In genomic region chr4:53920116-53920515, GRCh38 we compare ENCODE assay signal across 17 cellular contexts.
A peak's percentile ranks its signal among the peaks of the same experiment; 100 is the strongest.
DNase-seq lines count a peak whose midpoint lies in the region; ATAC-seq and TF ChIP-seq lines count a peak whose summit lies in the region.
"Had no signal": no experiment of that assay in that cellular context is flagged by ENCODE, and none has a peak within 500 bp of the region (broad histone marks: within the 10 kb centered on the region; RNA-seq: fewer than 3 reads in every experiment).

No MANE protein-coding gene starts in this region.

- no peak overlapping the region for H3K27ac ChIP-seq in IMR-90 (ENCODE audit: insufficient read depth, low read length)
- H3K27ac ChIP-seq in endodermal cell (ENCODE audit: low read depth, low read length) = no peak overlapping the region
- H3K27ac ChIP-seq in mesenchymal stem cell (ENCODE audit: low read length, poor library complexity, severe bottlenecking) = no peak overlapping the region
- H3K27ac ChIP-seq: brain microvascular endothelial cell had no signal

- peaks cover 32% of the 10 kb centered on the region for H3K4me1 Mint-ChIP-seq in endodermal cell
- H3K4me1 Mint-ChIP-seq: CD4-positive, CD25-positive, alpha-beta regulatory T cell had no signal

- peak overlapping the region; percentile 1 to 2 for H2BK12ac ChIP-seq in mesenchymal stem cell (ENCODE audit: low read length in 2 of 2)

- H2BK15ac ChIP-seq in IMR-90 (ENCODE audit: low read depth, low read length) = no peak overlapping the region
- H2BK15ac ChIP-seq in mesenchymal stem cell (ENCODE audit: low read depth, poor library complexity, severe bottlenecking) = no peak overlapping the region

- H4K5ac ChIP-seq in IMR-90 (ENCODE audit: low read depth, low read length) = no peak overlapping the region

- no TSS peak for BruUV-seq in IMR-90 (replicated peaks; lab: Mats Ljungman, UMichigan)

- H3K4me2 ChIP-seq in IMR-90 (ENCODE audit: low read depth, low read length) (no peak overlapping the region), mesenchymal stem cell (ENCODE audit: low read length, poor library complexity, severe bottlenecking) (no peak overlapping the region)

- H3K27ac Mint-ChIP-seq in endodermal cell = no peak overlapping the region
- H3K27ac Mint-ChIP-seq: activated naive CD8-positive, alpha-beta T cell; CD4-positive, CD25-positive, alpha-beta regulatory T cell had no signal

- H3K27me3 ChIP-seq in IMR-90 (ENCODE audit: control insufficient read depth, insufficient read depth, low read length) = no peaks in the 10 kb centered on the region
- no peaks in the 10 kb centered on the region for H3K27me3 ChIP-seq in endodermal cell (ENCODE audit: control insufficient read depth, insufficient read depth, low read length, poor library complexity, severe bottlenecking)
- peaks cover 0 to 6% of the 10 kb centered on the region in 2 experiments for H3K27me3 ChIP-seq in mesenchymal stem cell (ENCODE audit: control insufficient read depth in 1 of 2, insufficient read depth in 1 of 2, low read length in 2 of 2)
- H3K27me3 ChIP-seq: brain microvascular endothelial cell had no signal

- no peak overlapping the region for H3K4me3 Mint-ChIP-seq in endodermal cell
- H3K4me3 Mint-ChIP-seq: activated naive CD8-positive, alpha-beta T cell; CD4-positive, CD25-positive, alpha-beta regulatory T cell; nephron progenitor cell had no signal

- peaks cover 0 to 3% of the 10 kb centered on the region in 2 experiments; a peak in 1 of 4 replicates for H3K79me1 ChIP-seq in IMR-90 (ENCODE audit: low read depth in 1 of 2, low read length in 2 of 2)
- H3K79me1 ChIP-seq in mesenchymal stem cell (replicated peaks; ENCODE audit: low read length, poor library complexity, severe bottlenecking) = no peaks in the 10 kb centered on the region

- H2BK5ac ChIP-seq in IMR-90 (ENCODE audit: low read depth, low read length, poor library complexity, severe bottlenecking) = no peak overlapping the region
- no peak overlapping the region for H2BK5ac ChIP-seq in mesenchymal stem cell (ENCODE audit: low read depth, low read length, poor library complexity, severe bottlenecking)

- no CpG with 5 or more reads among the region's 4 CpGs for WGBS in IMR-90 (ENCODE audit: extremely low coverage in 2 of 2, insufficient read length in 1 of 2), 2 experiments
- WGBS in endodermal cell (ENCODE audit: insufficient coverage in 1 of 2, insufficient read length in 1 of 2), 2 experiments = 35 to 40% methylated on average over 3 to 4 of the region's 4 CpGs
- 54% methylated on average over 3 of the region's 4 CpGs for WGBS in mesenchymal stem cell

- CTCF ChIA-PET in IMR-90 (lab: Yijun Ruan, JAX) = interaction anchor here (0.8 to 1.8 kb wide), 2 partner anchors 11 to 314 kb away, joined by 3 to 7 read pairs; no protein-coding TSS in a partner anchor

- intact Hi-C loops in IMR-90 (cut with micrococcal nuclease) = no loop called here

- no peaks in the 10 kb centered on the region for H4K20me1 ChIP-seq in IMR-90 (ENCODE audit: insufficient read depth, low read length)

- DNase-seq in CD1c-positive myeloid dendritic cell (ENCODE audit: extremely low spot score) = peak; percentile 58
- no peak for DNase-seq in IMR-90
- DNase-seq in endodermal cell = peak; percentile 72
- no peak for DNase-seq in mesenchymal stem cell
- no peak for DNase-seq in T-helper 2 cell
- DNase-seq in stimulated activated CD4-positive, alpha-beta T cell treated with anti-CD3 and anti-CD28 coated beads, Interleukin-15, amount 100 ng/mL, for 24 hours = no peak
- DNase-seq: brain microvascular endothelial cell; CD4-positive, CD25-positive, alpha-beta regulatory T cell; NCI-H2081; nephron progenitor cell; stimulated activated CD4-positive, alpha-beta T cell treated with anti-CD3 and anti-CD28 coated beads, Interleukin-1b, Interleukin-23, amount 100 ng/mL, for 48 hours; T-helper 1 cell had no signal

- H3K56ac ChIP-seq in IMR-90 (ENCODE audit: extremely low read depth, insufficient read depth, low read length) = no peak overlapping the region

- H4K91ac ChIP-seq in IMR-90 (ENCODE audit: insufficient read depth, low read depth, low read length) (no peak overlapping the region; the same call in 1 of the 2 replicates), mesenchymal stem cell (ENCODE audit: low read length) (peak overlapping the region; percentile 44)

- H3K14ac ChIP-seq in IMR-90 (replicated peaks; ENCODE audit: low read depth, low read length) (peak overlapping the region; percentile 52; the same call in 1 of the 2 replicates), mesenchymal stem cell (ENCODE audit: low read length in 2 of 2) (no peak overlapping the region)

- 0 out of 2 replicates have a peak overlapping the region, but pooled peaks have one; percentile 1 for H3K18ac ChIP-seq in IMR-90 (ENCODE audit: low read depth, low read length)
- H3K18ac ChIP-seq in mesenchymal stem cell (ENCODE audit: low read depth in 1 of 2, low read length in 2 of 2) = peak overlapping the region in 1 of 2 experiments; percentile 5

- peak overlapping the region; percentile 49 for H2AK9ac ChIP-seq in IMR-90 (replicated peaks; ENCODE audit: low read depth, low read length, poor library complexity)

- ATAC-seq in IMR-90 (ENCODE audit: low read depth) (peak; percentile 34; the same call in 1 of the 2 replicates), GM19023 (IDR thresholded peaks at IDR 0.05; ENCODE audit: unreplicated experiment) (no peak), HG03175 (IDR thresholded peaks at IDR 0.05; ENCODE audit: unreplicated experiment) (no peak)
- ATAC-seq: activated CD4-positive, CD25-positive, alpha-beta regulatory T cell treated with anti-CD3 and anti-CD28 coated beads, Interleukin-2, amount 50 U/mL, for 24 hours had no signal

- in situ Hi-C loops in IMR-90 (cut with MboI; ENCODE audit: low sequenced_read_pairs) = loop anchor here (25.0 kb wide), 1 partner anchor 733 kb away; no protein-coding TSS in a partner anchor

- H3K36me3 ChIP-seq in IMR-90 (ENCODE audit: control insufficient read depth, insufficient read depth, low read length) = no peaks in the 10 kb centered on the region
- no peaks in the 10 kb centered on the region for H3K36me3 ChIP-seq in endodermal cell (ENCODE audit: control insufficient read depth, insufficient read depth, low read length)
- no peaks in the 10 kb centered on the region for H3K36me3 ChIP-seq in mesenchymal stem cell (ENCODE audit: control insufficient read depth in 1 of 2, insufficient read depth in 2 of 2, low read depth in 1 of 2, low read length in 2 of 2)
- H3K36me3 ChIP-seq: brain microvascular endothelial cell, HAP-1 had no signal

- no peak for TF ChIP-seq RAD21 in IMR-90 (IDR thresholded peaks at IDR 0.05; ENCODE audit: low read length)

- H2BK120ac ChIP-seq in IMR-90 (ENCODE audit: low read depth, low read length) (peak overlapping the region; percentile 45), mesenchymal stem cell (ENCODE audit: low read depth, low read length) (peak overlapping the region; percentile 21)

- no peaks in the 10 kb centered on the region for H3K36me3 Mint-ChIP-seq in endodermal cell (ENCODE audit: low read depth)
- H3K36me3 Mint-ChIP-seq: activated naive CD8-positive, alpha-beta T cell; CD4-positive, CD25-positive, alpha-beta regulatory T cell had no signal

- H3K23ac ChIP-seq in IMR-90 (ENCODE audit: low read depth, low read length) (no peak overlapping the region), mesenchymal stem cell (ENCODE audit: low read length in 2 of 2) (no peak overlapping the region)

- H2AK5ac ChIP-seq in IMR-90 (ENCODE audit: low read depth, low read length) = peak overlapping the region; percentile 30; the same call in 1 of the 2 replicates
- H2AK5ac ChIP-seq in mesenchymal stem cell (ENCODE audit: low read length, severe bottlenecking) = no peak overlapping the region

- peaks cover 2% of the 10 kb centered on the region for H3K27me3 Mint-ChIP-seq in endodermal cell (ENCODE audit: insufficient read depth)

- H2BK20ac ChIP-seq in IMR-90 (ENCODE audit: low read depth, low read length) = peak overlapping the region; percentile 52; the same call in 1 of the 2 replicates

- H2AFZ ChIP-seq in IMR-90 (replicated peaks; ENCODE audit: low read length, poor library complexity) (peak overlapping the region; percentile 74), mesenchymal stem cell (ENCODE audit: low read depth, low read length) (no peak overlapping the region)

- H3K4ac ChIP-seq in IMR-90 (ENCODE audit: low read depth, low read length) (peak overlapping the region; percentile 59), mesenchymal stem cell (ENCODE audit: low read depth in 1 of 2, low read length in 2 of 2) (peak overlapping the region in 1 of 2 experiments; percentile 40)

- H3K9me1 ChIP-seq in IMR-90 (ENCODE audit: insufficient read depth, low read length) = peaks cover 13% of the 10 kb centered on the region

- no peak for TF ChIP-seq POLR2A in IMR-90 (IDR thresholded peaks at IDR 0.05; ENCODE audit: low read depth, low read length)

- no peaks in the 10 kb centered on the region for H3K9me3 Mint-ChIP-seq in endodermal cell
- H3K9me3 Mint-ChIP-seq: CD4-positive, CD25-positive, alpha-beta regulatory T cell; nephron progenitor cell had no signal

- H3K4me3 ChIP-seq in IMR-90 (ENCODE audit: insufficient read depth, low read depth, low read length) (no peak overlapping the region), endodermal cell (ENCODE audit: low read length) (peak overlapping the region; percentile 10), mesenchymal stem cell (ENCODE audit: insufficient read depth in 1 of 2, low read depth in 1 of 2, low read length in 2 of 2) (no peak overlapping the region)
- H3K4me3 ChIP-seq: HAP-1 had no signal

- H3K9ac ChIP-seq in IMR-90 (ENCODE audit: low read depth, low read length) (no peak overlapping the region), endodermal cell (ENCODE audit: extremely low read depth, low read length, poor library complexity, severe bottlenecking) (no peak overlapping the region), mesenchymal stem cell (ENCODE audit: low read length) (no peak overlapping the region)

- POLR2A ChIA-PET in IMR-90 (lab: Charles Lee; ENCODE audit: unreplicated experiment) = interaction anchor here (1.0 to 1.1 kb wide), 2 partner anchors 11 to 12 kb away, joined by 3 read pairs; no protein-coding TSS in a partner anchor

- H3K4me1 ChIP-seq in IMR-90 (ENCODE audit: control insufficient read depth, insufficient read depth, low read length) (peaks cover 10% of the 10 kb centered on the region), endodermal cell (ENCODE audit: control insufficient read depth, insufficient read depth, low read length) (peaks cover 7% of the 10 kb centered on the region), mesenchymal stem cell (ENCODE audit: control insufficient read depth, insufficient read depth, low read depth, low read length) (no peaks in the 10 kb centered on the region)
- H3K4me1 ChIP-seq: HAP-1 had no signal

- H4K8ac ChIP-seq in IMR-90 (ENCODE audit: low read depth in 2 of 2, low read length in 2 of 2) (0 out of 4 replicates have a peak overlapping the region, but pooled peaks of 1 of the 2 experiments have one; percentile 10), mesenchymal stem cell (ENCODE audit: low read length) (peak overlapping the region; percentile 33)

- no peaks in the 10 kb centered on the region for H3K9me3 ChIP-seq in IMR-90 (ENCODE audit: control insufficient read depth, insufficient read depth, low read length)
- no peaks in the 10 kb centered on the region for H3K9me3 ChIP-seq in endodermal cell (ENCODE audit: control insufficient read depth, low read length)
- no peaks in the 10 kb centered on the region for H3K9me3 ChIP-seq in mesenchymal stem cell (ENCODE audit: control insufficient read depth, low read length)
- H3K9me3 ChIP-seq: HAP-1 had no signal

- dilution Hi-C loops in IMR-90 (cut with HindIII; ENCODE audit: low sequenced_read_pairs, unreplicated experiment) = no loop called here

- TF ChIP-seq CTCF in IMR-90 (conservative IDR thresholded peaks at IDR 0.05; ENCODE audit: low read depth, low read length) (no peak), endodermal cell (conservative IDR thresholded peaks at IDR 0.05) (no peak)

Comparison
In these comparisons a context has a peak if more than half of its experiments do, and no peak if none do; other contexts are left out.
1. DNase-seq: peak in CD1c-positive myeloid dendritic cell (single experiment) and endodermal cell (single experiment); none in IMR-90 (single experiment), mesenchymal stem cell (single experiment), T-helper 2 cell (0 of 5) and stimulated activated CD4-positive, alpha-beta T cell treated with anti-CD3 and anti-CD28 coated beads, Interleukin-15, amount 100 ng/mL, for 24 hours (single experiment).